In the genomic region with DNA sequence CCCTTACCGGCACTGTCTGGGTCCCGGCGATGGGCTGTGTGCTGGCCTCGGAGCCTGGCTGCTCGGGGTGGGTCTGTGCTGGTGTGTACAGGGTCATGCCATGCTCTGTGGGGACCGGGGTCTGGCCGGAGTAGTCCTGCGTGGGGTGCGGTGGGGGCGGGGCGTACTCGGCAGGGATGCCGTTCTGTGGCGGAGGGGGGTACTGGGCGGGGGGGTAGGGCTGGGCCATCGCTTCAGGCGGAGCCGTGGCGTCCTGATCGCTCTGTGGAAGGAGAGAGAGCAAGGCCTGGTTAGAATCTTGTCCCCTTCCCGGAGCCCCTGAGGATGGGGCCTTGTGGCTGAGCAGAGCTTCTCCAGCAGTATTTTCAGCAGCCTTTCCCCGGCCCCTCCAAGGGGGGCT, we compare ENCODE assay signal across 1 cellular context.
TF ChIP-seq lines count a peak whose summit lies in the region.

No MANE protein-coding gene starts in this region.

TF ChIP-seq in HEK293, 187 proteins besides CTCF, POLR2A, EP300 and RAD21 (continued from another document):
- TF ChIP-seq, protein P1, sequence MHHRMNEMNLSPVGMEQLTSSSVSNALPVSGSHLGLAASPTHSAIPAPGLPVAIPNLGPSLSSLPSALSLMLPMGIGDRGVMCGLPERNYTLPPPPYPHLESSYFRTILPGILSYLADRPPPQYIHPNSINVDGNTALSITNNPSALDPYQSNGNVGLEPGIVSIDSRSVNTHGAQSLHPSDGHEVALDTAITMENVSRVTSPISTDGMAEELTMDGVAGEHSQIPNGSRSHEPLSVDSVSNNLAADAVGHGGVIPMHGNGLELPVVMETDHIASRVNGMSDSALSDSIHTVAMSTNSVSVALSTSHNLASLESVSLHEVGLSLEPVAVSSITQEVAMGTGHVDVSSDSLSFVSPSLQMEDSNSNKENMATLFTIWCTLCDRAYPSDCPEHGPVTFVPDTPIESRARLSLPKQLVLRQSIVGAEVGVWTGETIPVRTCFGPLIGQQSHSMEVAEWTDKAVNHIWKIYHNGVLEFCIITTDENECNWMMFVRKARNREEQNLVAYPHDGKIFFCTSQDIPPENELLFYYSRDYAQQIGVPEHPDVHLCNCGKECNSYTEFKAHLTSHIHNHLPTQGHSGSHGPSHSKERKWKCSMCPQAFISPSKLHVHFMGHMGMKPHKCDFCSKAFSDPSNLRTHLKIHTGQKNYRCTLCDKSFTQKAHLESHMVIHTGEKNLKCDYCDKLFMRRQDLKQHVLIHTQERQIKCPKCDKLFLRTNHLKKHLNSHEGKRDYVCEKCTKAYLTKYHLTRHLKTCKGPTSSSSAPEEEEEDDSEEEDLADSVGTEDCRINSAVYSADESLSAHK (tag by site-specific recombination; IDR thresholded peaks at IDR 0.05) = no peak
- TF ChIP-seq ZNF146 (tag by site-specific recombination; IDR thresholded peaks at IDR 0.05) (no peak), ZNF174 (tag by site-specific recombination; IDR thresholded peaks at IDR 0.05) (no peak), ZNF19 (tag by site-specific recombination; IDR thresholded peaks at IDR 0.05; ENCODE audit: low read depth) (no peak), ZNF658 (tag by site-specific recombination; IDR thresholded peaks at IDR 0.05) (no peak), GLIS1 (tag by site-specific recombination; IDR thresholded peaks at IDR 0.05) (no peak), BCL11A (tag by site-specific recombination; IDR thresholded peaks at IDR 0.05; ENCODE audit: low read depth) (no peak), ZFP37 (tag by site-specific recombination; IDR thresholded peaks at IDR 0.05) (no peak), ZNF157 (tag by site-specific recombination; IDR thresholded peaks at IDR 0.05) (no peak), SP7 (tag by site-specific recombination; IDR thresholded peaks at IDR 0.05) (no peak), TRIM28 (IDR thresholded peaks at IDR 0.05; ENCODE audit: borderline replicate concordance, low read length) (no peak), ZNF561 (tag by site-specific recombination; IDR thresholded peaks at IDR 0.05; ENCODE audit: borderline replicate concordance) (no peak), ZNF211 (tag by site-specific recombination; IDR thresholded peaks at IDR 0.05; ENCODE audit: low read depth) (no peak)
- TF ChIP-seq, protein P2, sequence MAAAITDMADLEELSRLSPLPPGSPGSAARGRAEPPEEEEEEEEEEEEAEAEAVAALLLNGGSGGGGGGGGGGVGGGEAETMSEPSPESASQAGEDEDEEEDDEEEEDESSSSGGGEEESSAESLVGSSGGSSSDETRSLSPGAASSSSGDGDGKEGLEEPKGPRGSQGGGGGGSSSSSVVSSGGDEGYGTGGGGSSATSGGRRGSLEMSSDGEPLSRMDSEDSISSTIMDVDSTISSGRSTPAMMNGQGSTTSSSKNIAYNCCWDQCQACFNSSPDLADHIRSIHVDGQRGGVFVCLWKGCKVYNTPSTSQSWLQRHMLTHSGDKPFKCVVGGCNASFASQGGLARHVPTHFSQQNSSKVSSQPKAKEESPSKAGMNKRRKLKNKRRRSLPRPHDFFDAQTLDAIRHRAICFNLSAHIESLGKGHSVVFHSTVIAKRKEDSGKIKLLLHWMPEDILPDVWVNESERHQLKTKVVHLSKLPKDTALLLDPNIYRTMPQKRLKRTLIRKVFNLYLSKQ (tag by site-specific recombination; IDR thresholded peaks at IDR 0.05; ENCODE audit: borderline replicate concordance) = no peak
